Comparison of ENCODE assay signal across 8 cellular contexts in the genomic region with DNA sequence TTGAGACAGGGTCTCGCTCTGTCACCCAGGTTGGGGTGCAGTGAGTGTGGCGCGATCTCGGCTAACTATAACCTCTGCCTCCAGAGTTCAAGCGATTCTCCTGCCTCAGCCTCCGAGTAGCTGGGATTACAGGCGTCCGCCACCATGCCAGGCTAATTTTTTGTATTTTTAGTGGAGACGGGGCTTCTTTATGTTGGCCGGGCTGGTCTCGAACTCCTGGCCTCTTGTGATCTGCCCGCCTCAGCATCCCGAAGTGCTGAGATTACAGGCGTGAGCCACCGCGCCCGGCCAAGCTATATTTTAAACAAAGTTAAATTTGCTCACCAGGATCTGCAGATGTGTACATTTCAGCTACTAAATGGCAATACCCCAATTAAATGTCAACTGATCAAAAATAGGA. TPM values are rescaled to one million over a fixed set of nuclear protein-coding genes. Genes with fewer than 3 reads are reported as not detected.
DNase-seq lines count a peak whose midpoint lies in the region; ATAC-seq and TF ChIP-seq lines count a peak whose summit lies in the region.

No MANE protein-coding gene starts in this region.

- H3K79me2 ChIP-seq in Karpas-422 (ENCODE audit: low read length), result peaks cover 89% of the 10 kb centered on the region

- peak overlapping the region; percentile 92; the same call in 1 of the 2 replicates for H2AFZ ChIP-seq in Karpas-422 (ENCODE audit: low read length)

- intact Hi-C loops in dorsolateral prefrontal cortex (cut with DNase I), result loop anchor here (2.0 kb wide), 1 partner anchor 90 kb away; the partner anchor contains the start of genes CGGBP1 (in 2 of the 2) and ZNF654 (in 2 of the 2)
- intact Hi-C loops in natural killer cell (cut with micrococcal nuclease), result loop anchor here (1.0 kb wide), 1 partner anchor 89 kb away; the partner anchor contains the start of genes CGGBP1 and ZNF654

- H3K4me3 Mint-ChIP-seq in natural killer cell, result peak overlapping the region; percentile 91

- no peaks in the 10 kb centered on the region for H3K9me2 ChIP-seq in Karpas-422 (replicated peaks; ENCODE audit: insufficient read depth, low read length)

- TF ChIP-seq CTCF in AG04450 (IDR thresholded peaks at IDR 0.05; ENCODE audit: low read depth, low read length) (no peak), dorsolateral prefrontal cortex (IDR thresholded peaks at IDR 0.05 in 54 of 56, conservative IDR thresholded peaks at IDR 0.05 in 2 of 56; ENCODE audit: low read depth in 1 of 56, partially characterized antibody in 56 of 56) (no peak), natural killer cell (IDR thresholded peaks at IDR 0.05) (no peak)

- H3K4me1 ChIP-seq in Karpas-422 (ENCODE audit: low read length), result peaks cover 41% of the 10 kb centered on the region

- peak overlapping the region; percentile 100 for H3K4me3 ChIP-seq in AG04450 (ENCODE audit: low read depth, low read length)
- peak overlapping the region; percentile 96 for H3K4me3 ChIP-seq in Karpas-422 (ENCODE audit: low read length)
- peak overlapping the region in 58 of 59 donors; percentile 66 to 100 (median 93) for H3K4me3 ChIP-seq in dorsolateral prefrontal cortex

- H3K9me3 Mint-ChIP-seq in natural killer cell, result no peaks in the 10 kb centered on the region

- ATAC-seq in natural killer cell (no peak), GM18868 (IDR thresholded peaks at IDR 0.05; ENCODE audit: unreplicated experiment) (no peak), GM18907 (IDR thresholded peaks at IDR 0.05; ENCODE audit: unreplicated experiment) (no peak)

- no peaks in the 10 kb centered on the region for H3K36me3 Mint-ChIP-seq in natural killer cell

- H4K20me1 ChIP-seq in Karpas-422 (ENCODE audit: insufficient read depth, low read depth, low read length), result no peaks in the 10 kb centered on the region

- H3K4me1 Mint-ChIP-seq in natural killer cell, result peaks cover 17 to 24% of the 10 kb centered on the region in 2 donors

- no peak overlapping the region for H3K27ac ChIP-seq in AG04450 (ENCODE audit: low read depth, low read length)
- H3K27ac ChIP-seq in Karpas-422 (ENCODE audit: low read length), result peak overlapping the region; percentile 85; the same call in 1 of the 2 replicates
- H3K27ac ChIP-seq in dorsolateral prefrontal cortex, result peak overlapping the region in 5 of 59 donors; percentile 93 to 97 (median 96)
- H3K27ac ChIP-seq in substantia nigra (ENCODE audit: low read depth, low read length, poor library complexity, severe bottlenecking), result no peak overlapping the region

- CTCF ChIA-PET in AG04450 (lab: Charles Lee), result interaction anchor here (1.2 to 1.4 kb wide), 2 partner anchors 35 to 798 kb away, joined by 4 to 5 read pairs; no protein-coding TSS in a partner anchor

- H3K4me2 ChIP-seq in Karpas-422 (ENCODE audit: low read depth, low read length, poor library complexity, severe bottlenecking), result peak overlapping the region; percentile 80

- H3K36me3 ChIP-seq in Karpas-422 (ENCODE audit: insufficient read depth, low read length), result peaks cover 4% of the 10 kb centered on the region; the same call in 1 of the 2 replicates

- H3K27ac Mint-ChIP-seq in natural killer cell, result peak overlapping the region; percentile 91 to 93

- H3K9ac ChIP-seq in Karpas-422 (ENCODE audit: low read length), result peak overlapping the region; percentile 97

- H3K9me3 ChIP-seq in AG04450 (ENCODE audit: control insufficient read depth, insufficient read depth, low read length) (no peaks in the 10 kb centered on the region; the same call in 1 of the 2 replicates), Karpas-422 (ENCODE audit: low read length) (no peaks in the 10 kb centered on the region)

- no peaks in the 10 kb centered on the region for H3K27me3 Mint-ChIP-seq in natural killer cell (ENCODE audit: low read depth in 2 of 2)

- H3K27me3 ChIP-seq in AG04450 (ENCODE audit: control insufficient read depth, insufficient read depth, low read length), result no peaks in the 10 kb centered on the region
- no peaks in the 10 kb centered on the region for H3K27me3 ChIP-seq in Karpas-422 (ENCODE audit: low read length)
- H3K27me3 ChIP-seq in dorsolateral prefrontal cortex, result no peaks in the 10 kb centered on the region

- POLR2A ChIA-PET in AG04450 (lab: Yijun Ruan, JAX), result interaction anchor here (2.5 kb wide), 1 partner anchor 90 kb away, joined by 17 read pairs; the partner anchor contains the start of genes CGGBP1 and ZNF654

- DNase-seq in AG04450 (ENCODE audit: low read depth, low spot score) (no peak), Karpas-422 (no peak), dorsolateral prefrontal cortex (no peak), natural killer cell (no peak), NCI-H1694 (lab: John Stamatoyannopoulos, UW) (no peak), substantia nigra (lab: John Stamatoyannopoulos, UW) (no peak)

RNA-seq across cellular contexts. Expression of gene C3orf38, which starts 1.1 kb away (rescaled TPM):
- polyA plus RNA-seq in AG04450 (2011; rRNA removed), result 18.0 and 22.6 TPM in 2 replicates
- 27.2 and 31.4 TPM in 2 replicates for polyA minus RNA-seq in AG04450 (2011; rRNA and poly(A)+ RNA removed)
- 31.6 and 38.8 TPM in 2 replicates for total RNA-seq in Karpas-422 (2014; rRNA removed; shearing (Covaris generic); ENCODE audit: low replicate concordance)
- total RNA-seq in dorsolateral prefrontal cortex (10 to 100 TPM; 22.1 to 46.3 (median 33.2) TPM), natural killer cell (10 to 100 TPM; 52.5 to 60.4 (median 54.7) TPM)
